In the genomic region with DNA sequence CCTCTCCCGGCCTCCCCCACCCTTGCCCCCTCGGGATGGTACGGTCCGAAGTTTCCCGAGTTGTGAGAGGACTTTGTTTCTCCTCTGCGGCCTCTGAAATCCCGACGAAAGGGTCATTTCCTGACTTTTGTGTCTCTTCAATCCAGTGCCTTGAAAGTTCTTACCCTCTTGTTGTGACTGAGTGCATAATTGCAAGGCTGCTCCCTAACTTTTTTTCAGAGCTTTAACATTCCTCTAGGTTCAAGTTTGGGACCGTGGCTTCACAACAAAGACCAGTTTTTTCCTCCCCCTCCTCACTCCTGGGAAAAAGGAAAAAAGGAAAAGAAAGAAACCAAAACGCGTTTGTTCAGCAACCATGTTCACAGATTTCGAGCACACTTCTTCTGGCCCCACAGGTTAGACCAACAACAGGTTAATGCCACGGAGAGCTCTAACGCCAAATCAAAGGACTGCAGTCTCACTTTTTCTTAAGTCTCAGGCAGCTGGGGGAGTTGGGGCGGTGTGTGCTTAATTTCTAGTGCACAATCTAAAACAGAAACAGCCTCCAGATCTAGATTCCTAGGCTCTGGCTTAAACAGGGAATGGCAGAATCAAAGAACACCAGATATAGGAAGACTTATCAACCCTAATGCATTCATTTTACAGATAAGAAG, we compare ENCODE assay signal across 8 cellular contexts.
DNase-seq lines count a peak whose midpoint lies in the region; ATAC-seq and TF ChIP-seq lines count a peak whose summit lies in the region.

No MANE protein-coding gene starts in this region.

- peak overlapping the region; percentile 93 for H3K27ac Mint-ChIP-seq in Caco-2 (ENCODE audit: unreplicated experiment)

- H2AFZ ChIP-seq in fibroblast of lung (ENCODE audit: low read length), result peak overlapping the region; percentile 61

- H3K4me3 ChIP-seq in Caco-2 (ENCODE audit: low read depth, low read length), result peak overlapping the region; percentile 51
- peak overlapping the region in 3 of 4 experiments; percentile 12 to 55 (median 35) for H3K4me3 ChIP-seq in fibroblast of lung (replicated peaks in 1 of 4; ENCODE audit: control extremely low read depth in 1 of 4, insufficient read depth in 1 of 4, low read depth in 3 of 4, low read length in 4 of 4)

- no peaks in the 10 kb centered on the region for H3K79me2 ChIP-seq in fibroblast of lung (ENCODE audit: control insufficient read depth, insufficient read depth, low read length)

- no peaks in the 10 kb centered on the region for H4K20me1 ChIP-seq in fibroblast of lung (ENCODE audit: control insufficient read depth, extremely low read depth, insufficient read depth, low read length)

- H3K4me1 ChIP-seq in Caco-2 (peaks cover 33% of the 10 kb centered on the region; the same call in 1 of the 2 replicates), fibroblast of lung (ENCODE audit: control insufficient read depth, extremely low read depth, insufficient read depth, low read length) (peaks cover 10% of the 10 kb centered on the region)

- no peaks in the 10 kb centered on the region for H3K27me3 Mint-ChIP-seq in Caco-2 (ENCODE audit: insufficient read depth, unreplicated experiment)

- intact Hi-C loops in Caco-2 (cut with micrococcal nuclease; ENCODE audit: unreplicated experiment), result loop anchor here (2.0 to 5.0 kb wide), 2 partner anchors 53 to 66 kb away; no protein-coding TSS in a partner anchor

- peak; percentile 42 for ATAC-seq in omental fat pad (ENCODE audit: low FRiP score)
- ATAC-seq in HG03354 (IDR thresholded peaks at IDR 0.05; ENCODE audit: poor library complexity, severe bottlenecking, unreplicated experiment), result no peak

- peak overlapping the region; percentile 73 for H3K9ac ChIP-seq in fibroblast of lung (ENCODE audit: insufficient read depth, low read length)

- H3K9me3 Mint-ChIP-seq in Caco-2 (ENCODE audit: unreplicated experiment), result no peaks in the 10 kb centered on the region

- no peaks in the 10 kb centered on the region for H3K36me3 Mint-ChIP-seq in Caco-2 (ENCODE audit: insufficient read depth, unreplicated experiment)

- CTCF ChIA-PET in Caco-2 (lab: Charles Lee), result interaction anchor here (0.7 kb wide), 1 partner anchor 91 kb away, joined by 3 read pairs; no protein-coding TSS in a partner anchor

- peak overlapping the region; percentile 74 for H3K27ac ChIP-seq in fibroblast of lung (ENCODE audit: insufficient read depth, low read length)

- DNase-seq in Caco-2, result peak in 1 of 2 experiments; percentile 18
- peak; percentile 32 for DNase-seq in RPMI8226
- peak; percentile 35 to 60 for DNase-seq in fibroblast of lung (ENCODE audit: low read depth in 2 of 2)
- no peak for DNase-seq in omental fat pad (ENCODE audit: low spot score)
- DNase-seq in activated effector memory CD4-positive, alpha-beta T cell treated with Interleukin-2 at 50 U/mL for 16 hours, result no peak
- no peak for DNase-seq in NCI-H2171 (lab: John Stamatoyannopoulos, UW)
- DNase-seq in NK-92 treated with Interleukin-12 subunit alpha and Interleukin-12 subunit beta, amount 100 ng/mL, for 24 hours (lab: John Stamatoyannopoulos, UW), result no peak

- peak overlapping the region; percentile 81 for H3K4me3 Mint-ChIP-seq in Caco-2 (ENCODE audit: unreplicated experiment)

- no peaks in the 10 kb centered on the region for H3K9me3 ChIP-seq in Caco-2
- no peaks in the 10 kb centered on the region for H3K9me3 ChIP-seq in fibroblast of lung (ENCODE audit: control insufficient read depth, insufficient read depth, low read depth, low read length)

- peaks cover 15% of the 10 kb centered on the region for H3K4me1 Mint-ChIP-seq in Caco-2 (ENCODE audit: low read depth, unreplicated experiment)

- H3K27me3 ChIP-seq in Caco-2 (replicated peaks; ENCODE audit: control insufficient read depth, insufficient read depth, low read length), result no peaks in the 10 kb centered on the region
- no peaks in the 10 kb centered on the region for H3K27me3 ChIP-seq in fibroblast of lung (ENCODE audit: control insufficient read depth, insufficient read depth, low read length)

- BruUV-seq in Caco-2 (replicated peaks; lab: Mats Ljungman, UMichigan), result TSS peak; percentile 81

- TF ChIP-seq CTCF in Caco-2 (IDR thresholded peaks at IDR 0.05; ENCODE audit: insufficient read depth in 1 of 2, low read depth in 1 of 2, low read length in 1 of 2, severe bottlenecking in 1 of 2, unreplicated experiment in 1 of 2), result no peak
- no peak for TF ChIP-seq CTCF in fibroblast of lung (conservative IDR thresholded peaks at IDR 0.05 in 1 of 2, IDR thresholded peaks at IDR 0.05 in 1 of 2; ENCODE audit: low read depth in 1 of 2, low read length in 2 of 2)
- TF ChIP-seq CTCF in omental fat pad (IDR thresholded peaks at IDR 0.05), result no peak

- POLR2A ChIA-PET in Caco-2 (lab: Charles Lee), result interaction anchor here (0.8 kb wide), 1 partner anchor 54 kb away, joined by 3 read pairs; no protein-coding TSS in a partner anchor

- H3K36me3 ChIP-seq in Caco-2 (ENCODE audit: control insufficient read depth, insufficient read depth, low read length), result no peaks in the 10 kb centered on the region
- no peaks in the 10 kb centered on the region for H3K36me3 ChIP-seq in fibroblast of lung (ENCODE audit: control insufficient read depth, insufficient read depth, low read length)

- peak overlapping the region; percentile 87 for H3K4me2 ChIP-seq in fibroblast of lung (ENCODE audit: extremely low read depth, insufficient read depth, low read length)

Comparison
In these comparisons a context has a peak if more than half of its experiments do, and no peak if none do; other contexts are left out.
1. DNase-seq: peak in RPMI8226 (single experiment) and fibroblast of lung (2 of 2); none in omental fat pad (single experiment), activated effector memory CD4-positive, alpha-beta T cell treated with Interleukin-2 at 50 U/mL for 16 hours (single experiment), NCI-H2171 (single experiment) and NK-92 treated with Interleukin-12 subunit alpha and Interleukin-12 subunit beta, amount 100 ng/mL, for 24 hours (single experiment).